8 cellular contexts compared by ENCODE assay signal in genomic region chr11:804599-804964, GRCh38. TPM values are rescaled to one million over a fixed set of nuclear protein-coding genes. Genes with fewer than 3 reads are reported as not detected.
A peak's percentile ranks its signal among the peaks of the same experiment; 100 is the strongest.
DNase-seq lines count a peak whose midpoint lies in the region; FAIRE-seq and TF ChIP-seq lines count a peak whose summit lies in the region.

No MANE protein-coding gene starts in this region.

- TF ChIP-seq EP300 in suprapubic skin (IDR thresholded peaks at IDR 0.05) = no peak

- no peaks in the 10 kb centered on the region for H3K36me3 ChIP-seq in kidney (ENCODE audit: control insufficient read depth in 1 of 2, insufficient read depth in 2 of 2, low read length in 2 of 2)
- peaks cover 23% of the 10 kb centered on the region for H3K36me3 ChIP-seq in suprapubic skin

- TF ChIP-seq CTCF in kidney (IDR thresholded peaks at IDR 0.05; ENCODE audit: borderline replicate concordance, extremely low read depth, insufficient read depth) (no peak), suprapubic skin (IDR thresholded peaks at IDR 0.05) (no peak)

- H3K4me1 Mint-ChIP-seq in activated CD4-positive, alpha-beta T cell treated with anti-CD3 and anti-CD28 coated beads, Interleukin-2, amount 10 ng/mL, durations not matched to agents 24 days and 14 days = peaks cover 9% of the 10 kb centered on the region
- peaks cover 16% of the 10 kb centered on the region for H3K4me1 Mint-ChIP-seq in activated naive CD8-positive, alpha-beta T cell (ENCODE audit: low read depth)

- peaks cover 4 to 18% of the 10 kb centered on the region in 2 donors for H3K4me1 ChIP-seq in kidney (ENCODE audit: control insufficient read depth in 1 of 2, insufficient read depth in 1 of 2, low read depth in 1 of 2, low read length in 2 of 2)
- peaks cover 37% of the 10 kb centered on the region for H3K4me1 ChIP-seq in suprapubic skin

- no peaks in the 10 kb centered on the region for H3K9me3 Mint-ChIP-seq in activated CD4-positive, alpha-beta T cell treated with anti-CD3 and anti-CD28 coated beads, Interleukin-2, amount 10 ng/mL, durations not matched to agents 24 days and 14 days
- H3K9me3 Mint-ChIP-seq in activated naive CD8-positive, alpha-beta T cell (ENCODE audit: low read depth) = no peaks in the 10 kb centered on the region

- H3K4me3 Mint-ChIP-seq in activated CD4-positive, alpha-beta T cell treated with anti-CD3 and anti-CD28 coated beads, Interleukin-2, amount 10 ng/mL, durations not matched to agents 24 days and 14 days = peak overlapping the region; percentile 79
- peak overlapping the region; percentile 75 for H3K4me3 Mint-ChIP-seq in activated naive CD8-positive, alpha-beta T cell

- H3K36me3 Mint-ChIP-seq in activated CD4-positive, alpha-beta T cell treated with anti-CD3 and anti-CD28 coated beads, Interleukin-2, amount 10 ng/mL, durations not matched to agents 24 days and 14 days (ENCODE audit: low read depth) = peaks cover 12% of the 10 kb centered on the region
- no peaks in the 10 kb centered on the region for H3K36me3 Mint-ChIP-seq in activated naive CD8-positive, alpha-beta T cell

- peak overlapping the region; percentile 69 for H3K27ac Mint-ChIP-seq in activated CD4-positive, alpha-beta T cell treated with anti-CD3 and anti-CD28 coated beads, Interleukin-2, amount 10 ng/mL, durations not matched to agents 24 days and 14 days
- peak overlapping the region; percentile 50 for H3K27ac Mint-ChIP-seq in activated naive CD8-positive, alpha-beta T cell

- H3K27ac ChIP-seq in kidney (ENCODE audit: low read depth in 2 of 2, low read length in 2 of 2) = peak overlapping the region; percentile 37 to 43
- peak overlapping the region; percentile 92 for H3K27ac ChIP-seq in suprapubic skin

- H3K9me3 ChIP-seq in kidney (ENCODE audit: control insufficient read depth in 1 of 2, low read length in 2 of 2) (no peaks in the 10 kb centered on the region), suprapubic skin (no peaks in the 10 kb centered on the region)

- DNase-seq in activated CD4-positive, alpha-beta T cell treated with anti-CD3 and anti-CD28 coated beads, Interleukin-2, amount 10 ng/mL, durations not matched to agents 24 days and 14 days = no peak
- DNase-seq in activated CD4-positive, alpha-beta T cell treated with anti-CD3 and anti-CD28 coated beads, Interleukin-2, amount 50 U/mL, for 48 hours = no peak
- DNase-seq in kidney = no peak
- no peak for DNase-seq in suprapubic skin (ENCODE audit: low spot score in 2 of 2)
- DNase-seq in dedifferentiated amniotic fluid mesenchymal stem cell (ENCODE audit: extremely low spot score) = no peak
- DNase-seq in cortex of kidney (lab: John Stamatoyannopoulos, UW) = no peak
- no peak for DNase-seq in posterior vena cava (ENCODE audit: low spot score)

- H3K4me3 ChIP-seq in kidney (ENCODE audit: low read length in 2 of 2) = peak overlapping the region in 1 of 2 donors; percentile 59
- peak overlapping the region; percentile 67 for H3K4me3 ChIP-seq in suprapubic skin

- 5% methylated on average over 12 of the region's 18 CpGs for WGBS in suprapubic skin

- no peak for TF ChIP-seq POLR2A in suprapubic skin (IDR thresholded peaks at IDR 0.05)

- peak overlapping the region; percentile 34 to 69 for H3K9ac ChIP-seq in kidney (ENCODE audit: low read length in 2 of 2)

- no peaks in the 10 kb centered on the region for H3K27me3 ChIP-seq in suprapubic skin

- intact Hi-C loops in activated CD4-positive, alpha-beta T cell treated with anti-CD3 and anti-CD28 coated beads, Interleukin-2, amount 10 ng/mL, durations not matched to agents 24 days and 14 days (cut with micrococcal nuclease) = no loop called here
- intact Hi-C loops in kidney (cut with DNase I) = no loop called here
- intact Hi-C loops in posterior vena cava (cut with DNase I) = loop anchor here in 1 of 2 donors (10.0 kb wide), 1 partner anchor 60 kb away; the partner anchor contains the start of gene TALDO1

- H3K27me3 Mint-ChIP-seq in activated CD4-positive, alpha-beta T cell treated with anti-CD3 and anti-CD28 coated beads, Interleukin-2, amount 10 ng/mL, durations not matched to agents 24 days and 14 days = no peaks in the 10 kb centered on the region
- H3K27me3 Mint-ChIP-seq in activated naive CD8-positive, alpha-beta T cell = no peaks in the 10 kb centered on the region

- no peak for FAIRE-seq in kidney (lab: Jason Lieb, UNC)

RNA-seq across cellular contexts. Expression of gene PIDD1, which starts 0.4 kb away (rescaled TPM):
- total RNA-seq in activated CD4-positive, alpha-beta T cell treated with anti-CD3 and anti-CD28 coated beads, Interleukin-2, amount 10 ng/mL, durations not matched to agents 24 days and 14 days = 28.9 and 29.6 TPM in 2 replicates
- total RNA-seq in kidney = 16.5 TPM
- polyA plus RNA-seq in kidney (ENCODE audit: insufficient read depth, low read depth, low replicate concordance) = 9.1 TPM
- 10 to 100 TPM; 14.1 to 71.9 (median 33.5) TPM for total RNA-seq in suprapubic skin
- total RNA-seq in posterior vena cava = 1 to 10 TPM; 6.0 to 6.5 TPM

RNA-seq across cellular contexts. Expression of gene RPLP2, which starts 5.2 kb away (rescaled TPM):
- total RNA-seq in activated CD4-positive, alpha-beta T cell treated with anti-CD3 and anti-CD28 coated beads, Interleukin-2, amount 10 ng/mL, durations not matched to agents 24 days and 14 days = 2,367 and 2,377 TPM in 2 replicates
- 1,544 TPM for total RNA-seq in kidney
- polyA plus RNA-seq in kidney (ENCODE audit: insufficient read depth, low read depth, low replicate concordance) = 1,997 TPM
- 1,000 to 10,000 TPM in 2 of 4 donors, 100 to 1,000 TPM in 2; 692 to 1,129 (median 991) TPM for total RNA-seq in suprapubic skin
- total RNA-seq in posterior vena cava = 1,000 to 10,000 TPM; 1,286 to 1,386 TPM

RNA-seq across cellular contexts. Expression of gene SLC25A22, which starts 6.5 kb away (rescaled TPM):
- 84.9 and 90.3 TPM in 2 replicates for total RNA-seq in activated CD4-positive, alpha-beta T cell treated with anti-CD3 and anti-CD28 coated beads, Interleukin-2, amount 10 ng/mL, durations not matched to agents 24 days and 14 days
- total RNA-seq in kidney = 17.8 TPM
- polyA plus RNA-seq in kidney (ENCODE audit: insufficient read depth, low read depth, low replicate concordance) = 14.3 TPM
- total RNA-seq in suprapubic skin = 10 to 100 TPM; 11.2 to 14.7 (median 13.7) TPM
- 10 to 100 TPM; 10.6 to 11.2 TPM for total RNA-seq in posterior vena cava

RNA-seq across cellular contexts. Expression of gene PNPLA2, which starts 14.1 kb away (rescaled TPM):
- 55.0 and 56.4 TPM in 2 replicates for total RNA-seq in activated CD4-positive, alpha-beta T cell treated with anti-CD3 and anti-CD28 coated beads, Interleukin-2, amount 10 ng/mL, durations not matched to agents 24 days and 14 days
- 173 TPM for total RNA-seq in kidney
- polyA plus RNA-seq in kidney (ENCODE audit: insufficient read depth, low read depth, low replicate concordance) = 67.9 TPM
- 100 to 1,000 TPM in 1 of 4 donors, 10 to 100 TPM in 3; 74.9 to 117 (median 85.9) TPM for total RNA-seq in suprapubic skin
- 10 to 100 TPM; 80.7 to 85.5 TPM for total RNA-seq in posterior vena cava

RNA-seq across cellular contexts. Expression of gene CEND1, which starts 14.7 kb away (rescaled TPM):
- 3.8 and 4.2 TPM in 2 replicates for total RNA-seq in activated CD4-positive, alpha-beta T cell treated with anti-CD3 and anti-CD28 coated beads, Interleukin-2, amount 10 ng/mL, durations not matched to agents 24 days and 14 days
- total RNA-seq in kidney (0.16 TPM), suprapubic skin (not detected), posterior vena cava (not detected)
- 3.6 TPM for polyA plus RNA-seq in kidney (ENCODE audit: insufficient read depth, low read depth, low replicate concordance)
